In genomic region chr11:62680825-62681240, GRCh38 we compare ENCODE assay signal across 8 cellular contexts. TPM values are rescaled to one million over a fixed set of nuclear protein-coding genes. Genes with fewer than 3 reads are reported as not detected.
DNase-seq lines count a peak whose midpoint lies in the region; ATAC-seq and TF ChIP-seq lines count a peak whose summit lies in the region.

No MANE protein-coding gene starts in this region.

- TF ChIP-seq CTCF in brain microvascular endothelial cell (IDR thresholded peaks at IDR 0.05; ENCODE audit: low read depth, low read length, missing control alignments) (peak; percentile 71), transverse colon (IDR thresholded peaks at IDR 0.05) (peak; percentile 43 to 64 (median 51))

- peak; percentile 47 for ATAC-seq in GM18517 (IDR thresholded peaks at IDR 0.05; ENCODE audit: unreplicated experiment)
- ATAC-seq in GM21367 (IDR thresholded peaks at IDR 0.05; ENCODE audit: unreplicated experiment) = no peak

- H3K36me3 Mint-ChIP-seq in CD4-positive, alpha-beta memory T cell = peaks cover 14 to 29% of the 10 kb centered on the region in 2 donors

- POLR2A ChIA-PET in CD4-positive, alpha-beta memory T cell (lab: Charles Lee; ENCODE audit: partially characterized antibody) = interaction anchor here (0.8 to 19.7 kb wide), 16 partner anchors 9 to 256 kb away, joined by 3 to 494 read pairs (median 5); partner anchors contain the start of genes BSCL2, C11orf98, CSKMT and GANAB

- DNase-seq in CD4-positive, alpha-beta memory T cell = peak; percentile 40 to 57 (median 45)
- DNase-seq in Kasumi-1 (lab: John Stamatoyannopoulos, UW) (peak; percentile 83 to 91), SHP77 treated with DMSO at 0.1 percent for 48 hours (lab: John Stamatoyannopoulos, UW) (peak; percentile 78), brain microvascular endothelial cell (peak; percentile 62), left kidney (ENCODE audit: low read depth, low spot score) (peak; percentile 77), transverse colon (peak; percentile 53)

- H3K27ac ChIP-seq in CD4-positive, alpha-beta memory T cell (ENCODE audit: low read depth, low read length) = no peak overlapping the region
- no peak overlapping the region for H3K27ac ChIP-seq in brain microvascular endothelial cell
- H3K27ac ChIP-seq in transverse colon = peak overlapping the region; percentile 0 to 93 (median 32)

- no peak overlapping the region for H3K4me3 ChIP-seq in CD4-positive, alpha-beta memory T cell (ENCODE audit: low read length in 2 of 2)
- H3K4me3 ChIP-seq in brain microvascular endothelial cell (ENCODE audit: low read depth, low read length) (no peak overlapping the region), transverse colon (no peak overlapping the region)

- H3K4me3 Mint-ChIP-seq in CD4-positive, alpha-beta memory T cell = peak overlapping the region in 7 of 8 donors; percentile 57 to 79 (median 69)

- CTCF ChIA-PET in CD4-positive, alpha-beta memory T cell (lab: Charles Lee; ENCODE audit: partially characterized antibody) = interaction anchor here (0.7 to 2.8 kb wide), 20 partner anchors 8 to 256 kb away, joined by 3 to 42 read pairs (median 4); partner anchors contain the start of genes C11orf98, CSKMT, LRRN4CL and TUT1

- peaks cover 36% of the 10 kb centered on the region for H3K4me1 ChIP-seq in CD4-positive, alpha-beta memory T cell (ENCODE audit: insufficient read depth, low read length)
- peaks cover 14 to 28% (median 16%) of the 10 kb centered on the region in 4 donors for H3K4me1 ChIP-seq in transverse colon

- in situ Hi-C loops in brain microvascular endothelial cell (cut with HindIII; ENCODE audit: low pct_ligation_motif_present, low sequenced_read_pairs) (no loop called here), transverse colon (cut with MboI; ENCODE audit: low pct_ligation_motif_present in 1 of 4, low pct_unique_long_range_greater_than_20kb in 1 of 4, low sequenced_read_pairs in 3 of 4) (loop anchor here in 2 of 4 donors (25.0 kb wide), 2 partner anchors 269 to 294 kb away; partner anchors contain the start of gene SCGB1A1 (in 1 of the 2))

- peak overlapping the region; percentile 33 to 92 (median 76) for H3K27ac Mint-ChIP-seq in CD4-positive, alpha-beta memory T cell

- WGBS in transverse colon (ENCODE audit: low coverage in 1 of 2), 2 donors = 42 to 67% methylated on average over 1 to 4 of the region's 4 CpGs

- H3K9me3 Mint-ChIP-seq in CD4-positive, alpha-beta memory T cell = no peaks in the 10 kb centered on the region

- no peaks in the 10 kb centered on the region for H3K9me3 ChIP-seq in CD4-positive, alpha-beta memory T cell (ENCODE audit: control insufficient read depth in 1 of 2, low read length in 2 of 2)
- no peaks in the 10 kb centered on the region for H3K9me3 ChIP-seq in transverse colon

- intact Hi-C loops in CD4-positive, alpha-beta memory T cell (cut with micrococcal nuclease) = loop anchor here (1.0 to 5.0 kb wide), 2 partner anchors 181 to 341 kb away; no protein-coding TSS in a partner anchor
- intact Hi-C loops in transverse colon (cut with DNase I; ENCODE audit: low total_unique reads) = loop anchor here (10.0 kb wide), 1 partner anchor 286 kb away; no protein-coding TSS in a partner anchor

- no peak for TF ChIP-seq EP300 in transverse colon (IDR thresholded peaks at IDR 0.05; ENCODE audit: low read depth)

- no peaks in the 10 kb centered on the region for H3K27me3 ChIP-seq in CD4-positive, alpha-beta memory T cell (ENCODE audit: insufficient read depth, low read length)
- H3K27me3 ChIP-seq in brain microvascular endothelial cell (replicated peaks) = no peaks in the 10 kb centered on the region
- H3K27me3 ChIP-seq in transverse colon = no peaks in the 10 kb centered on the region

- no peak for TF ChIP-seq POLR2A in transverse colon (IDR thresholded peaks at IDR 0.05)

- H3K36me3 ChIP-seq in CD4-positive, alpha-beta memory T cell (ENCODE audit: insufficient read depth, low read length) = peaks cover 15% of the 10 kb centered on the region
- H3K36me3 ChIP-seq in brain microvascular endothelial cell (replicated peaks) (peaks cover 10% of the 10 kb centered on the region), transverse colon (peaks cover 0 to 7% (median 3%) of the 10 kb centered on the region in 4 donors)

- H3K27me3 Mint-ChIP-seq in CD4-positive, alpha-beta memory T cell = no peaks in the 10 kb centered on the region

- H3K4me1 Mint-ChIP-seq in CD4-positive, alpha-beta memory T cell = peaks cover 14 to 41% (median 26%) of the 10 kb centered on the region in 4 donors

RNA-seq across cellular contexts. Expression of gene UBXN1, which starts 2.0 kb away (rescaled TPM):
- total RNA-seq in CD4-positive, alpha-beta memory T cell = 100 to 1,000 TPM; 178 to 185 TPM
- polyA plus RNA-seq in CD4-positive, alpha-beta memory T cell = 100 to 1,000 TPM; 150 to 181 TPM
- 100 to 1,000 TPM; 129 to 219 (median 142) TPM for total RNA-seq in transverse colon

RNA-seq across cellular contexts. Expression of gene LRRN4CL, which starts 8.5 kb away (rescaled TPM):
- under 1 TPM; 0.11 to 0.12 TPM for total RNA-seq in CD4-positive, alpha-beta memory T cell
- polyA plus RNA-seq in CD4-positive, alpha-beta memory T cell = not detected
- 10 to 100 TPM in 1 of 4 donors, 1 to 10 TPM in 3; 8.2 to 24.7 (median 9.0) TPM for total RNA-seq in transverse colon

RNA-seq across cellular contexts. Expression of gene LBHD1, which starts 8.8 kb away (rescaled TPM):
- 10 to 100 TPM; 26.7 to 28.6 TPM for total RNA-seq in CD4-positive, alpha-beta memory T cell
- 1 to 10 TPM; 2.4 to 2.7 TPM for polyA plus RNA-seq in CD4-positive, alpha-beta memory T cell
- total RNA-seq in transverse colon = 10 to 100 TPM in 2 of 4 donors, 1 to 10 TPM in 2; 7.5 to 16.1 (median 10.1) TPM

RNA-seq across cellular contexts. Expression of gene UQCC3, which starts 9.4 kb away (rescaled TPM):
- 1 to 10 TPM; 7.2 to 8.5 TPM for total RNA-seq in CD4-positive, alpha-beta memory T cell
- 10 to 100 TPM; 10.7 to 12.1 TPM for polyA plus RNA-seq in CD4-positive, alpha-beta memory T cell
- 10 to 100 TPM in 3 of 4 donors, 1 to 10 TPM in 1; 6.4 to 26.2 (median 15.3) TPM for total RNA-seq in transverse colon

RNA-seq across cellular contexts. Expression of gene CSKMT, which starts 15.7 kb away (rescaled TPM):
- 10 to 100 TPM; 31.4 to 32.3 TPM for total RNA-seq in CD4-positive, alpha-beta memory T cell
- polyA plus RNA-seq in CD4-positive, alpha-beta memory T cell = 1 to 10 TPM; 3.0 to 3.8 TPM
- total RNA-seq in transverse colon = 10 to 100 TPM in 1 of 4 donors, 1 to 10 TPM in 1, not detected in 2; 6.0 to 17.0 TPM

Comparison
In these comparisons a context has a peak if more than half of its experiments do, and no peak if none do; other contexts are left out.
1. H3K27ac ChIP-seq: peak in transverse colon (4 of 4); none in CD4-positive, alpha-beta memory T cell (single experiment) and brain microvascular endothelial cell (single experiment).
2. RNA of gene LRRN4CL, which starts 8.5 kb away (total RNA-seq): 8.2 to 24.7 TPM in transverse colon; 0.11 to 0.12 TPM in CD4-positive, alpha-beta memory T cell; every median in the first group is over 4 times any median in the second.
3. Peak in every context shown above with its lines, with median percentiles within 50 percentile points of each other: DNase-seq.